12 cellular contexts compared by ENCODE assay signal in the genomic region with DNA sequence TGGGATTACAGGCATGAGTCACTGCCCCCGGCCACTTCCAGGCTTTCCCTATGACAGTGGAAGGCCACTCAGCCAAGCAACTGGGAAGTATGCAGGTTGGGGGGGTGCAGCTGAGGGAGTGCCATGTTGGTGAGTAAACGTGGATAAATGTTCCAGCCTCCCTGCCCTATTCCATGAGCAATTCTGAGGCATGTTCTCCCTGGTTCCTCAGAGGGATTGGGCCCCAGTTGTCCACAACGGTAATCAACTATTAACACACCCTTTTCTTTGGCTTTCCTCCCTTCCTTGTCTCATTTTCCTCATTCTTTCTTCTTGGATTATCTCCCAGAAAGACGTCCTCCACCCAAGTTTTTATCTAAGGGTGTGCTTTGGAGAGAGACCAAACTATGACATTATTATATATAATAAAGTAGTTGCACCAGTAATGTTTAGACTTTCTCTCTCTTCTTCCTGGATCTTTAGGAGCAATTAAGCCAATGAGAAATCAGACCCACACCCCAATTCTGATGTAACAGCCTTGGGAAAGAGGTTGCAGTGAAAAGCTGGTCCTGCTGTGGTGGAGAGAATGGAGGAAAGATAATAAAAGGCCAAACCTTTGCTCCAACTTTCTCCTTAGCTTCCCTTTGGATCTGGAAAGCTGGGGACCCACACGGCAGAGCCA. TPM values are rescaled to one million over a fixed set of nuclear protein-coding genes. Genes with fewer than 3 reads are reported as not detected.
DNase-seq lines count a peak whose midpoint lies in the region; ATAC-seq and TF ChIP-seq lines count a peak whose summit lies in the region.
"Had no signal": no experiment of that assay in that cellular context is flagged by ENCODE, and none has a peak within 500 bp of the region (broad histone marks: within the 10 kb centered on the region; RNA-seq: fewer than 3 reads in every experiment).

No MANE protein-coding gene starts in this region.

- H3K9me3 ChIP-seq in adipocyte (ENCODE audit: control insufficient read depth, low read length) (no peaks in the 10 kb centered on the region), heart left ventricle (no peaks in the 10 kb centered on the region), skeletal muscle satellite cell (replicated peaks; ENCODE audit: low read length) (no peaks in the 10 kb centered on the region)

- H3K36me3 ChIP-seq in adipocyte (ENCODE audit: control insufficient read depth, insufficient read depth, low read length, severe bottlenecking) = no peaks in the 10 kb centered on the region
- H3K36me3 ChIP-seq in heart left ventricle = no peaks in the 10 kb centered on the region
- H3K36me3 ChIP-seq in skeletal muscle satellite cell (ENCODE audit: insufficient read depth, low read length) = no peaks in the 10 kb centered on the region

- no peak for TF ChIP-seq POLR2A in heart left ventricle (IDR thresholded peaks at IDR 0.05)

- H3K4me1 ChIP-seq in adipocyte (ENCODE audit: control insufficient read depth, insufficient read depth, low read length) (peaks cover 4% of the 10 kb centered on the region), heart left ventricle (no peaks in the 10 kb centered on the region), skeletal muscle satellite cell (ENCODE audit: control insufficient read depth, insufficient read depth, low read length) (peaks cover 9% of the 10 kb centered on the region)

- ATAC-seq in heart left ventricle (peak; percentile 53 to 94 (median 86)), GM19023 (IDR thresholded peaks at IDR 0.05; ENCODE audit: unreplicated experiment) (no peak), HG03521 (IDR thresholded peaks at IDR 0.05; ENCODE audit: unreplicated experiment) (no peak), GM18867 (IDR thresholded peaks at IDR 0.05; ENCODE audit: unreplicated experiment) (no peak)
- ATAC-seq: activated CD8-positive, alpha-beta T cell treated with anti-CD3 and anti-CD28 coated beads, Interleukin-2, amount 10 ng/mL, durations not matched to agents 7 days and 5 days; stimulated activated naive CD8-positive, alpha-beta T cell treated with anti-CD3 and anti-CD28 coated beads, Interleukin-15, amount 100 ng/mL, for 72 hours had no signal

- TF ChIP-seq CTCF in heart left ventricle (IDR thresholded peaks at IDR 0.05) = no peak

- DNase-seq in GM04504 (ENCODE audit: low read depth) (peak; percentile 85), adipocyte (ENCODE audit: low read depth) (peak; percentile 90), heart left ventricle (peak in 2 of 5 donors; percentile 57 to 69), SKM-1 treated with dmso at 0.1 percent for 144 hours (lab: John Stamatoyannopoulos, UW; ENCODE audit: unreplicated experiment) (no peak)
- DNase-seq: activated CD8-positive, alpha-beta T cell treated with anti-CD3 and anti-CD28 coated beads, Interleukin-2, amount 10 ng/mL, durations not matched to agents 7 days and 5 days; DMS153; SIG-M5; stimulated activated naive CD8-positive, alpha-beta T cell treated with anti-CD3 and anti-CD28 coated beads, Interleukin-15, amount 100 ng/mL, for 72 hours had no signal

- H3K9ac ChIP-seq in adipocyte (ENCODE audit: low read length) (peak overlapping the region; percentile 82), skeletal muscle satellite cell (ENCODE audit: low read depth, low read length) (no peak overlapping the region)

- H3K4me2 ChIP-seq in skeletal muscle satellite cell (ENCODE audit: low read length) = peak overlapping the region; percentile 66

- 39 to 52% (median 47%) methylated on average over 5 of the region's 5 CpGs for WGBS in heart left ventricle, 4 donors

- peak overlapping the region; percentile 83 for H3K4me3 ChIP-seq in adipocyte (ENCODE audit: low read length)
- H3K4me3 ChIP-seq in heart left ventricle = peak overlapping the region in 4 of 12 donors; percentile 2 to 39 (median 29)
- peak overlapping the region; percentile 44 for H3K4me3 ChIP-seq in skeletal muscle satellite cell (ENCODE audit: low read length)

- peak overlapping the region in 1 of 12 donors; percentile 34 for H3K27ac ChIP-seq in heart left ventricle

- H3K27me3 ChIP-seq in adipocyte (replicated peaks; ENCODE audit: control insufficient read depth, insufficient read depth, low read length) = no peaks in the 10 kb centered on the region
- H3K27me3 ChIP-seq in heart left ventricle = peaks cover 0 to 9% (median 0%) of the 10 kb centered on the region in 9 donors
- no peaks in the 10 kb centered on the region for H3K27me3 ChIP-seq in skeletal muscle satellite cell (ENCODE audit: control insufficient read depth, insufficient read depth, low read length)

- intact Hi-C loops in heart left ventricle (cut with DNase I) = no loop called here

RNA-seq across cellular contexts. Expression of gene SLAMF9, which starts 6.8 kb away (rescaled TPM):
- total RNA-seq in heart left ventricle = under 1 TPM in 1 of 9 donors, not detected in 8; 0.88 TPM
- under 1 TPM in 1 of 2 donors, not detected in 1; 0.24 TPM for polyA plus RNA-seq in heart left ventricle
- not detected in 2 replicates for total RNA-seq in skeletal muscle satellite cell (2012; rRNA removed)
- total RNA-seq: activated CD8-positive, alpha-beta T cell treated with anti-CD3 and anti-CD28 coated beads, Interleukin-2, amount 10 ng/mL, durations not matched to agents 7 days and 5 days had no signal

RNA-seq across cellular contexts. Expression of gene IGSF9, which starts 15.4 kb away (rescaled TPM):
- total RNA-seq in heart left ventricle = 1 to 10 TPM in 1 of 9 donors, under 1 TPM in 3, not detected in 5; 0.10 to 4.8 (median 0.12) TPM
- polyA plus RNA-seq in heart left ventricle = under 1 TPM in 1 of 2 donors, not detected in 1; 0.06 TPM
- not detected in 2 replicates for total RNA-seq in skeletal muscle satellite cell (2012; rRNA removed)
- total RNA-seq: activated CD8-positive, alpha-beta T cell treated with anti-CD3 and anti-CD28 coated beads, Interleukin-2, amount 10 ng/mL, durations not matched to agents 7 days and 5 days had no signal

RNA-seq across cellular contexts. Expression of gene TAGLN2, which starts 35.5 kb away (rescaled TPM):
- total RNA-seq in heart left ventricle = 100 to 1,000 TPM in 5 of 9 donors, 10 to 100 TPM in 4; 84.3 to 246 (median 131) TPM
- polyA plus RNA-seq in heart left ventricle = 100 to 1,000 TPM; 113 to 226 TPM
- total RNA-seq in skeletal muscle satellite cell (2012; rRNA removed) = 259 and 441 TPM in 2 replicates

Comparison
In these comparisons a context has a peak if more than half of its experiments do, and no peak if none do; other contexts are left out.
1. ATAC-seq: peak in heart left ventricle (4 of 4); none in GM19023 (single experiment), HG03521 (single experiment) and GM18867 (single experiment).